ENCODE assay signal across 1 cellular context in genomic region chrX:64565348-64565747, GRCh38.
TF ChIP-seq lines count a peak whose summit lies in the region.
"Not testable (repeated sequence)": the region's sequence is repeated elsewhere in the genome, so short reads cannot be mapped to it uniquely, and the experiment has no call there.

No MANE protein-coding gene starts in this region.

- H3K4me3 ChIP-seq in HEK293 (ENCODE audit: low read depth, low read length): not testable (repeated sequence)

- H3K36me3 ChIP-seq in HEK293 (ENCODE audit: control insufficient read depth in 2 of 2, insufficient read depth in 1 of 2, low read length in 2 of 2): not testable (repeated sequence)

- not testable (repeated sequence) for TF ChIP-seq CTCF in HEK293 (tag by site-specific recombination; IDR thresholded peaks at IDR 0.05)

- not testable (repeated sequence) for H3K4me1 ChIP-seq in HEK293 (ENCODE audit: control insufficient read depth, insufficient read depth, low read length)

- CTCF ChIA-PET in HEK293 (lab: Yijun Ruan, JAX): not testable (repeated sequence)

- not testable (repeated sequence) for H3K27ac ChIP-seq in HEK293 (ENCODE audit: extremely low read depth, low read depth, low read length)

- POLR2A ChIA-PET in HEK293 (lab: Yijun Ruan, JAX): not testable (repeated sequence)

- not testable (repeated sequence) for H3K9me3 ChIP-seq in HEK293 (ENCODE audit: control insufficient read depth, insufficient read depth, low read depth, low read length)

TF ChIP-seq in HEK293, 187 proteins besides CTCF, POLR2A, EP300 and RAD21:
- peak; percentile 68; the same call in 1 of the 2 replicates for TF ChIP-seq SCRT1 (tag by site-specific recombination; IDR thresholded peaks at IDR 0.05; ENCODE audit: borderline replicate concordance)
- TF ChIP-seq SCRT2 (tag by site-specific recombination; IDR thresholded peaks at IDR 0.05): peak; percentile 61; the same call in 1 of the 2 replicates
TF ChIP-seq in HEK293: peak in this region for 2; not testable (repeated sequence) for 185.
